ENCODE assay signal across 31 cellular contexts in genomic region chr4:126691797-126692196, GRCh38.
"Had no signal": no experiment of that assay in that cellular context is flagged by ENCODE, and none has a peak within 500 bp of the region (broad histone marks: within the 10 kb centered on the region; RNA-seq: fewer than 3 reads in every experiment).

No MANE protein-coding gene starts in this region.

- H3K9me3 ChIP-seq: esophagus muscularis mucosa had no signal

- H3K4me3 Mint-ChIP-seq: activated CD4-positive, alpha-beta T cell treated with anti-CD3 and anti-CD28 coated beads, Interleukin-2, amount 10 ng/mL, durations not matched to agents 7 days and 5 days; activated CD8-positive, alpha-beta T cell treated with anti-CD3 and anti-CD28 coated beads for 36 hours; activated naive CD8-positive, alpha-beta T cell; activated T-cell treated with anti-CD3 and anti-CD28 coated beads, Interleukin-2, amount 50 U/mL, for 4 hours; activated T-helper 17 cell treated with anti-CD3 and anti-CD28 coated beads, Interleukin-2, amount 50 U/mL, for 72 hours; central memory CD8-positive, alpha-beta T cell; dendritic cell treated with granulocyte-macrophage colony-stimulating factor and Interleukin-4, amounts not matched to agents 40 ng/mL and 50 ng/mL, for 4 days; effector memory CD8-positive, alpha-beta T cell; T-helper 17 cell; T-helper 2 cell treated with Interferon-gamma antibody and Interleukin-4, amounts not matched to agents 5 μg/mL and 100 μg/mL, for 36 hours; WTC11 had no signal

- H3K4me1 Mint-ChIP-seq: activated CD4-positive, alpha-beta T cell treated with anti-CD3 and anti-CD28 coated beads, Interleukin-2, amount 10 ng/mL, durations not matched to agents 7 days and 5 days; activated T-helper 17 cell treated with anti-CD3 and anti-CD28 coated beads, Interleukin-2, amount 50 U/mL, for 72 hours; central memory CD8-positive, alpha-beta T cell; T-helper 17 cell; WTC11 had no signal

- H3K27ac Mint-ChIP-seq: activated CD4-positive, alpha-beta T cell treated with anti-CD3 and anti-CD28 coated beads, Interleukin-2, amount 10 ng/mL, durations not matched to agents 7 days and 5 days; activated CD8-positive, alpha-beta T cell treated with anti-CD3 and anti-CD28 coated beads for 36 hours; activated naive CD8-positive, alpha-beta T cell; activated T-helper 17 cell treated with anti-CD3 and anti-CD28 coated beads, Interleukin-2, amount 50 U/mL, for 72 hours; dendritic cell treated with granulocyte-macrophage colony-stimulating factor and Interleukin-4, amounts not matched to agents 40 ng/mL and 50 ng/mL, for 4 days; effector memory CD8-positive, alpha-beta T cell; T-helper 17 cell; T-helper 2 cell treated with Interferon-gamma antibody and Interleukin-4, amounts not matched to agents 5 μg/mL and 100 μg/mL, for 36 hours; WTC11 had no signal

- H3K36me3 Mint-ChIP-seq: activated naive CD8-positive, alpha-beta T cell; WTC11 had no signal

- H3K36me3 ChIP-seq: brain microvascular endothelial cell, esophagus muscularis mucosa had no signal

- DNase-seq: activated CD4-positive, alpha-beta T cell treated with anti-CD3 and anti-CD28 coated beads for 1 hour; activated CD4-positive, alpha-beta T cell treated with anti-CD3 and anti-CD28 coated beads for 4 hours; activated CD4-positive, alpha-beta T cell treated with anti-CD3 and anti-CD28 coated beads, Interleukin-2, amount 10 ng/mL, durations not matched to agents 7 days and 5 days; activated CD4-positive, alpha-beta T cell treated with anti-CD3 and anti-CD28 coated beads, Interleukin-2, amount 50 U/mL, for 4 hours; activated CD8-positive, alpha-beta memory T cell treated with anti-CD3 and anti-CD28 coated beads for 24 hours; activated CD8-positive, alpha-beta T cell treated with anti-CD3 and anti-CD28 coated beads for 36 hours; activated effector memory CD4-positive, alpha-beta T cell treated with Interleukin-2 at 50 U/mL for 16 hours; activated gamma-delta T cell treated with Interleukin-2 at 50 U/mL for 16 hours; activated naive CD4-positive, alpha-beta T cell treated with anti-CD3 and anti-CD28 coated beads, Interleukin-2, amount 50 U/mL, for 16 hours; activated naive CD4-positive, alpha-beta T cell treated with Interleukin-2 at 50 U/mL for 16 hours; activated T-cell treated with anti-CD3 and anti-CD28 coated beads, Interleukin-2, amount 50 U/mL, for 4 hours; amniotic stem cell; anterior cingulate cortex; brain microvascular endothelial cell; effector CD4-positive, alpha-beta T cell; effector memory CD8-positive, alpha-beta T cell; erythroblast; foreskin melanocyte; head of caudate nucleus; hippocampal formation; T-helper 17 cell had no signal

- ATAC-seq: activated CD8-positive, alpha-beta T cell treated with anti-CD3 and anti-CD28 coated beads for 36 hours; activated T-cell treated with anti-CD3 and anti-CD28 coated beads, Interleukin-2, amount 50 U/mL, for 4 hours; activated T-helper 17 cell treated with anti-CD3 and anti-CD28 coated beads, Interleukin-2, amount 50 U/mL, for 72 hours; effector memory CD8-positive, alpha-beta T cell; T-helper 17 cell; WTC11 had no signal

- H3K27me3 Mint-ChIP-seq: activated CD4-positive, alpha-beta T cell treated with anti-CD3 and anti-CD28 coated beads, Interleukin-2, amount 10 ng/mL, durations not matched to agents 7 days and 5 days; activated CD8-positive, alpha-beta T cell treated with anti-CD3 and anti-CD28 coated beads for 36 hours; activated naive CD8-positive, alpha-beta T cell; activated T-helper 17 cell treated with anti-CD3 and anti-CD28 coated beads, Interleukin-2, amount 50 U/mL, for 72 hours; central memory CD8-positive, alpha-beta T cell; dendritic cell treated with granulocyte-macrophage colony-stimulating factor and Interleukin-4, amounts not matched to agents 40 ng/mL and 50 ng/mL, for 4 days; effector memory CD8-positive, alpha-beta T cell; T-helper 17 cell had no signal

- H3K4me1 ChIP-seq: esophagus muscularis mucosa had no signal

- H3K9me3 Mint-ChIP-seq: activated CD4-positive, alpha-beta T cell treated with anti-CD3 and anti-CD28 coated beads, Interleukin-2, amount 10 ng/mL, durations not matched to agents 7 days and 5 days; activated T-helper 17 cell treated with anti-CD3 and anti-CD28 coated beads, Interleukin-2, amount 50 U/mL, for 72 hours; dendritic cell treated with granulocyte-macrophage colony-stimulating factor and Interleukin-4, amounts not matched to agents 40 ng/mL and 50 ng/mL, for 4 days; WTC11 had no signal

- FAIRE-seq: astrocyte, bronchial epithelial cell had no signal

- H3K4me3 ChIP-seq: coronary artery, esophagus muscularis mucosa had no signal

- H3K27me3 ChIP-seq: brain microvascular endothelial cell, esophagus muscularis mucosa had no signal

- H3K27ac ChIP-seq: brain microvascular endothelial cell, coronary artery, esophagus muscularis mucosa had no signal
